Comparison of ENCODE assay signal across 8 cellular contexts in genomic region chr11:31812392-31813241, GRCh38. TPM values are rescaled to one million over a fixed set of nuclear protein-coding genes. Genes with fewer than 3 reads are reported as not detected.
DNase-seq lines count a peak whose midpoint lies in the region; ATAC-seq, FAIRE-seq and TF ChIP-seq lines count a peak whose summit lies in the region.

No MANE protein-coding gene starts in this region.

- TF ChIP-seq POLR2A in H54 (IDR thresholded peaks at IDR 0.05; ENCODE audit: low read depth, low read length): no peak

- H3K4me3 ChIP-seq in CD8-positive, alpha-beta T cell (ENCODE audit: low read depth, low read length): peak overlapping the region; percentile 52
- H3K4me3 ChIP-seq in HAP-1: no peak overlapping the region

- peaks cover 67% of the 10 kb centered on the region for H3K27me3 Mint-ChIP-seq in CD8-positive, alpha-beta T cell (ENCODE audit: low read depth)
- H3K27me3 Mint-ChIP-seq in naive thymus-derived CD8-positive, alpha-beta T cell: peaks cover 49 to 77% (median 62%) of the 10 kb centered on the region in 5 donors

- peaks cover 68% of the 10 kb centered on the region for H3K27me3 ChIP-seq in CD8-positive, alpha-beta T cell (ENCODE audit: insufficient read depth, low read length)
- peaks cover 55% of the 10 kb centered on the region for H3K27me3 ChIP-seq in HAP-1 (ENCODE audit: low read depth)

- H3K36me3 Mint-ChIP-seq in CD8-positive, alpha-beta T cell: no peaks in the 10 kb centered on the region
- H3K36me3 Mint-ChIP-seq in naive thymus-derived CD8-positive, alpha-beta T cell: peaks cover 2 to 8% (median 7%) of the 10 kb centered on the region in 3 donors

- FAIRE-seq in H54 (lab: Jason Lieb, UNC): no peak

- no peaks in the 10 kb centered on the region for H3K9me3 ChIP-seq in CD8-positive, alpha-beta T cell (ENCODE audit: low read length)
- H3K9me3 ChIP-seq in HAP-1: no peaks in the 10 kb centered on the region

- POLR2A ChIA-PET in CD8-positive, alpha-beta T cell (lab: Charles Lee): no interaction called here
- POLR2A ChIA-PET in naive thymus-derived CD8-positive, alpha-beta T cell (lab: Charles Lee): no interaction called here

- H3K4me1 Mint-ChIP-seq in CD8-positive, alpha-beta T cell (ENCODE audit: low read depth): peaks cover 62% of the 10 kb centered on the region
- H3K4me1 Mint-ChIP-seq in naive thymus-derived CD8-positive, alpha-beta T cell: peaks cover 26 to 70% (median 64%) of the 10 kb centered on the region in 4 donors

- TF ChIP-seq CTCF in CD8-positive, alpha-beta T cell (IDR thresholded peaks at IDR 0.05): no peak

- H3K9me3 Mint-ChIP-seq in CD8-positive, alpha-beta T cell: no peaks in the 10 kb centered on the region
- H3K9me3 Mint-ChIP-seq in naive thymus-derived CD8-positive, alpha-beta T cell: peaks cover 0 to 14% (median 0%) of the 10 kb centered on the region in 9 donors

- H3K4me1 ChIP-seq in CD8-positive, alpha-beta T cell (ENCODE audit: insufficient read depth, low read length): peaks cover 83% of the 10 kb centered on the region
- H3K4me1 ChIP-seq in HAP-1: peaks cover 34% of the 10 kb centered on the region

- no peaks in the 10 kb centered on the region for H3K36me3 ChIP-seq in CD8-positive, alpha-beta T cell (ENCODE audit: insufficient read depth, low read length)
- no peaks in the 10 kb centered on the region for H3K36me3 ChIP-seq in HAP-1 (replicated peaks)

- H3K4me3 Mint-ChIP-seq in CD8-positive, alpha-beta T cell: peak overlapping the region; percentile 79
- H3K4me3 Mint-ChIP-seq in naive thymus-derived CD8-positive, alpha-beta T cell: peak overlapping the region; percentile 73 to 91 (median 86)

- CTCF ChIA-PET in CD8-positive, alpha-beta T cell (lab: Charles Lee): no interaction called here

- no peak overlapping the region for H3K27ac Mint-ChIP-seq in CD8-positive, alpha-beta T cell
- no peak overlapping the region for H3K27ac Mint-ChIP-seq in naive thymus-derived CD8-positive, alpha-beta T cell

- H3K27ac ChIP-seq in CD8-positive, alpha-beta T cell (ENCODE audit: low read depth, low read length): no peak overlapping the region

- intact Hi-C loops in CD8-positive, alpha-beta T cell (cut with DNase I, micrococcal nuclease): no loop called here

- in situ Hi-C loops in HAP-1 (cut with MboI; ENCODE audit: low sequenced_read_pairs): no loop called here

- DNase-seq in CD8-positive, alpha-beta T cell: no peak
- DNase-seq in NCI-H1105 treated with DMSO at 0.1 percent for 48 hours (lab: John Stamatoyannopoulos, UW) (peak; percentile 36), dermis blood vessel endothelial cell (peak; percentile 29), H54 (ENCODE audit: insufficient read length, low spot score) (no peak), HAP-1 (ENCODE audit: low spot score in 2 of 2) (no peak), superior temporal gyrus (ENCODE audit: extremely low spot score) (no peak)
- DNase-seq in naive thymus-derived CD8-positive, alpha-beta T cell: no peak

- ATAC-seq in CD8-positive, alpha-beta T cell: no peak
- peak in 1 of 2 donors; percentile 8 for ATAC-seq in naive thymus-derived CD8-positive, alpha-beta T cell
- no peak for ATAC-seq in HG03159 (IDR thresholded peaks at IDR 0.05; ENCODE audit: unreplicated experiment)

RNA-seq across cellular contexts. Expression of gene PAX6, which starts 1.5 kb away (rescaled TPM):
- total RNA-seq in CD8-positive, alpha-beta T cell: not detected
- not detected in 2 replicates for total RNA-seq in dermis blood vessel endothelial cell
- total RNA-seq in naive thymus-derived CD8-positive, alpha-beta T cell: not detected
- under 1 TPM in 1 of 3 donors, not detected in 2; 0.05 TPM for polyA plus RNA-seq in naive thymus-derived CD8-positive, alpha-beta T cell

Comparison
In these comparisons a context has a peak if more than half of its experiments do, and no peak if none do; other contexts are left out.
1. DNase-seq: peak in NCI-H1105 treated with DMSO at 0.1 percent for 48 hours (single experiment) and dermis blood vessel endothelial cell (single experiment); none in CD8-positive, alpha-beta T cell (0 of 7), naive thymus-derived CD8-positive, alpha-beta T cell (0 of 10), H54 (single experiment), HAP-1 (0 of 2) and superior temporal gyrus (single experiment).